10 cellular contexts compared by ENCODE assay signal in the genomic region with DNA sequence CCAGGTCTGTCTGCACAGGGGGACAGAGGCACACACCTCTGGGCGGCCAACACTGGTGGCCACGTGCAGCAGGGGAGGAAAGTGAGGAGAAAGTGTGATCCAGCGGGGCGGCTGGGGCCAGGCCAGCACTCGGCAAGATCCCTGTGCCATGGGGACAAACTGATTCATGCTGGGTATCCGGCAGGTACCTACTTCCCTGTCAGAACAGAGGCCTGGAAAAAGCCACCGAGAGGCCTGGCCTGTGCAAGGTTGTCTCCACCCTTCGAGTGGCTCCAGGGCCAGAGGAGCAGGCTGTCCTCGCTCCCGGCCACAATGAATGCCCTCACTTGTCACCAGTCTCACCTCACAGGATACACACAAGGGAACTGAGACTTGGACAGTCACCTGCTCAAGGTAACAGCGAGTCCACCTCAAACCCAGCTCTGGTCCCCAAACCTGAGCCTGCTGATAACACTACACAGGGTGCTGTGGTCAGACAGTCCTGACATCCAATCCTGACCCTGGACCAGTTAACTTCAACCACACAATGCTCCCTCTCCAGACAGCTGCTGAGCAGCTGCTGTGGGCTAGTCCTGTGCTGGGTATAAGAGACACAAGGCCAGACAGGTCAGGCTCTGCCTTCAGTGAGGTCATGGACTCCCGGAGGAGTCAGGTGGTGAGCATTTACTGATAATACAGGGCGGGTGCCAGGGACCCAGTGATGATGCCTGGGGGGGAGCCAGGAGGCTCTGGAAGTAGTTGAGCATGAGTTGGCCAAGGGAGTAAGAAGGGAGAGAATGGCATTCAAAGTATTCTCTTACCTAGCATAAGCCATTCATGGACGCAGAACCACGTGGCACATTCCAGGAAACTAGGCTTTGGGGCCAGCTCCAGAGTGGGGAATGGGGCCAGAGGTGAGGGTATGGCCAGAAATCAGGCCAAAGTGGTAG. TPM values are rescaled to one million over a fixed set of nuclear protein-coding genes. Genes with fewer than 3 reads are reported as not detected.
A peak's percentile ranks its signal among the peaks of the same experiment; 100 is the strongest.
DNase-seq lines count a peak whose midpoint lies in the region; ATAC-seq and TF ChIP-seq lines count a peak whose summit lies in the region.
"Had no signal": no experiment of that assay in that cellular context is flagged by ENCODE, and none has a peak within 500 bp of the region (broad histone marks: within the 10 kb centered on the region; RNA-seq: fewer than 3 reads in every experiment).

No MANE protein-coding gene starts in this region.

- no peaks in the 10 kb centered on the region for H3K9me3 ChIP-seq in transverse colon
- H3K9me3 ChIP-seq in smooth muscle cell (replicated peaks; ENCODE audit: low read depth) = no peaks in the 10 kb centered on the region
- no peaks in the 10 kb centered on the region for H3K9me3 ChIP-seq in neural progenitor cell (ENCODE audit: low read depth)

- H3K4me3 ChIP-seq in transverse colon (no peak overlapping the region), smooth muscle cell (no peak overlapping the region), neural progenitor cell (no peak overlapping the region)

- TF ChIP-seq POLR2A in transverse colon (IDR thresholded peaks at IDR 0.05) = no peak

- in situ Hi-C loops in transverse colon (cut with MboI; ENCODE audit: low pct_ligation_motif_present in 1 of 4, low pct_unique_long_range_greater_than_20kb in 1 of 4, low sequenced_read_pairs in 3 of 4) = no loop called here

- no peak for DNase-seq in activated CD4-positive, alpha-beta T cell treated with anti-CD3 and anti-CD28 coated beads for 36 hours
- no peak for DNase-seq in activated CD4-positive, alpha-beta T cell treated with anti-CD3 and anti-CD28 coated beads, Interleukin-2, amount 50 U/mL, for 1 hour
- DNase-seq in amniotic epithelial cell (ENCODE audit: low read depth) (peak; percentile 70), left lobe of liver (ENCODE audit: low spot score) (peak; percentile 71), transverse colon (no peak), smooth muscle cell (lab: John Stamatoyannopoulos, UW; ENCODE audit: unreplicated experiment) (no peak), neural progenitor cell (ENCODE audit: low spot score) (no peak), C1 segment of cervical spinal cord (lab: John Stamatoyannopoulos, UW) (no peak)
- DNase-seq: left cardiac atrium; stimulated activated CD4-positive, alpha-beta T cell treated with anti-CD3 and anti-CD28 coated beads, Interleukin-2, amount 100 ng/mL, for 24 hours had no signal

- CTCF ChIA-PET in activated CD4-positive, alpha-beta T cell treated with anti-CD3 and anti-CD28 coated beads for 36 hours (lab: Charles Lee) = interaction anchor here (0.8 kb wide), 1 partner anchor 23 kb away, joined by 3 read pairs; no protein-coding TSS in a partner anchor

- no peak overlapping the region for H2AFZ ChIP-seq in smooth muscle cell (ENCODE audit: low read depth)
- no peak overlapping the region for H2AFZ ChIP-seq in neural progenitor cell (replicated peaks)

- H4K20me1 ChIP-seq in smooth muscle cell (ENCODE audit: low read depth) (no peaks in the 10 kb centered on the region), neural progenitor cell (ENCODE audit: low read depth) (no peaks in the 10 kb centered on the region)

- intact Hi-C loops in activated CD4-positive, alpha-beta T cell treated with anti-CD3 and anti-CD28 coated beads for 36 hours (cut with DNase I, micrococcal nuclease) = loop anchor here in 1 of 2 experiments (2.0 kb wide), 1 partner anchor 53 kb away; a partner anchor contains a TSS
- intact Hi-C loops in transverse colon (cut with DNase I; ENCODE audit: low total_unique reads) = no loop called here

- peaks cover 39 to 75% (median 66%) of the 10 kb centered on the region in 4 donors for H3K4me1 ChIP-seq in transverse colon
- H3K4me1 ChIP-seq in smooth muscle cell (ENCODE audit: low read depth) = no peaks in the 10 kb centered on the region
- H3K4me1 ChIP-seq in neural progenitor cell = peaks cover 12% of the 10 kb centered on the region

- no peaks in the 10 kb centered on the region for H3K27me3 ChIP-seq in transverse colon
- H3K27me3 ChIP-seq in smooth muscle cell (ENCODE audit: low read depth) = no peaks in the 10 kb centered on the region
- no peaks in the 10 kb centered on the region for H3K27me3 ChIP-seq in neural progenitor cell

- no peaks in the 10 kb centered on the region for H3K79me2 ChIP-seq in smooth muscle cell (ENCODE audit: low read depth)
- H3K79me2 ChIP-seq in neural progenitor cell (ENCODE audit: low read depth) = no peaks in the 10 kb centered on the region

- H3K4me3 Mint-ChIP-seq in activated CD4-positive, alpha-beta T cell treated with anti-CD3 and anti-CD28 coated beads for 36 hours = no peak overlapping the region
- H3K4me3 Mint-ChIP-seq in neural progenitor cell = no peak overlapping the region

- H3K36me3 Mint-ChIP-seq in activated CD4-positive, alpha-beta T cell treated with anti-CD3 and anti-CD28 coated beads for 36 hours (ENCODE audit: low read depth) = peaks cover 25% of the 10 kb centered on the region
- peaks cover 10% of the 10 kb centered on the region for H3K36me3 Mint-ChIP-seq in neural progenitor cell

- H3K36me3 ChIP-seq in transverse colon = no peaks in the 10 kb centered on the region
- H3K36me3 ChIP-seq in smooth muscle cell (ENCODE audit: low read depth) = no peaks in the 10 kb centered on the region
- H3K36me3 ChIP-seq in neural progenitor cell = no peaks in the 10 kb centered on the region

- no peak overlapping the region for H3K9ac ChIP-seq in smooth muscle cell (ENCODE audit: low read depth)
- H3K9ac ChIP-seq in neural progenitor cell = no peak overlapping the region

- POLR2A ChIA-PET in activated CD4-positive, alpha-beta T cell treated with anti-CD3 and anti-CD28 coated beads for 36 hours (lab: Charles Lee) = no interaction called here

- H3K27ac Mint-ChIP-seq in activated CD4-positive, alpha-beta T cell treated with anti-CD3 and anti-CD28 coated beads for 36 hours = peak overlapping the region; percentile 88
- H3K27ac Mint-ChIP-seq in neural progenitor cell = no peak overlapping the region

- H3K4me2 ChIP-seq in smooth muscle cell (no peak overlapping the region), neural progenitor cell (no peak overlapping the region)

- H3K27me3 Mint-ChIP-seq in activated CD4-positive, alpha-beta T cell treated with anti-CD3 and anti-CD28 coated beads for 36 hours = no peaks in the 10 kb centered on the region
- peaks cover 10% of the 10 kb centered on the region for H3K27me3 Mint-ChIP-seq in neural progenitor cell (ENCODE audit: insufficient read depth, low read depth)

- no peak for ATAC-seq in activated CD4-positive, alpha-beta T cell treated with anti-CD3 and anti-CD28 coated beads for 36 hours
- no peak for ATAC-seq in left lobe of liver

- TF ChIP-seq EP300 in transverse colon (IDR thresholded peaks at IDR 0.05; ENCODE audit: low read depth) = no peak

- no peaks in the 10 kb centered on the region for H3K9me3 Mint-ChIP-seq in activated CD4-positive, alpha-beta T cell treated with anti-CD3 and anti-CD28 coated beads for 36 hours (ENCODE audit: low read depth)
- H3K9me3 Mint-ChIP-seq in neural progenitor cell = peaks cover 3% of the 10 kb centered on the region

- TF ChIP-seq CTCF in transverse colon (IDR thresholded peaks at IDR 0.05) = no peak
- TF ChIP-seq CTCF in smooth muscle cell (IDR thresholded peaks at IDR 0.05; ENCODE audit: borderline replicate concordance, insufficient read depth, poor library complexity, severe bottlenecking) = no peak
- TF ChIP-seq CTCF in neural progenitor cell (IDR thresholded peaks at IDR 0.05) = no peak

- WGBS in transverse colon (ENCODE audit: low coverage in 1 of 2), 2 donors = 86% methylated on average over 15 of the region's 15 CpGs; no CpG with 5 or more reads in 1 of the 2 donors
- WGBS in smooth muscle cell (ENCODE audit: low lambda C conversion rate) = 89% methylated on average over 15 of the region's 15 CpGs

- H3F3A ChIP-seq in smooth muscle cell (ENCODE audit: low read depth) (no peaks in the 10 kb centered on the region), neural progenitor cell (ENCODE audit: low read depth) (peaks cover 4% of the 10 kb centered on the region)

- H3K4me1 Mint-ChIP-seq in activated CD4-positive, alpha-beta T cell treated with anti-CD3 and anti-CD28 coated beads for 36 hours = peaks cover 47% of the 10 kb centered on the region
- H3K4me1 Mint-ChIP-seq in neural progenitor cell = peaks cover 52% of the 10 kb centered on the region

- H3K27ac ChIP-seq in transverse colon = peak overlapping the region; percentile 85 to 94 (median 89)
- H3K27ac ChIP-seq in smooth muscle cell (ENCODE audit: low read depth) = no peak overlapping the region
- H3K27ac ChIP-seq in neural progenitor cell = no peak overlapping the region

RNA-seq across cellular contexts. Expression of a gene that starts 53.0 kb away (rescaled TPM):
- 10 to 100 TPM; 24.8 to 26.2 TPM for total RNA-seq in activated CD4-positive, alpha-beta T cell treated with anti-CD3 and anti-CD28 coated beads for 36 hours
- 17.3 TPM for total RNA-seq in left lobe of liver
- 100 to 1,000 TPM in 1 of 4 donors, 10 to 100 TPM in 3; 37.2 to 270 (median 64.3) TPM for total RNA-seq in transverse colon
- 22.7 and 27.9 TPM in 2 replicates for total RNA-seq in smooth muscle cell
- polyA plus RNA-seq in smooth muscle cell = 42.0 and 52.3 TPM in 2 replicates
- 16.1 and 50.3 TPM in 2 replicates for total RNA-seq in neural progenitor cell (ENCODE audit: low replicate concordance)

Comparison
In these comparisons a context has a peak if more than half of its experiments do, and no peak if none do; other contexts are left out.
1. DNase-seq: peak in amniotic epithelial cell (single experiment) and left lobe of liver (single experiment); none in activated CD4-positive, alpha-beta T cell treated with anti-CD3 and anti-CD28 coated beads for 36 hours (single experiment), activated CD4-positive, alpha-beta T cell treated with anti-CD3 and anti-CD28 coated beads, Interleukin-2, amount 50 U/mL, for 1 hour (single experiment), transverse colon (single experiment), smooth muscle cell (single experiment), neural progenitor cell (single experiment) and C1 segment of cervical spinal cord (0 of 14).
2. H3K27ac ChIP-seq: peak in transverse colon (4 of 4); none in smooth muscle cell (single experiment) and neural progenitor cell (single experiment).